In genomic region chr5:172594867-172595466, GRCh38 we compare ENCODE assay signal across 23 cellular contexts.
"Had no signal": no experiment of that assay in that cellular context is flagged by ENCODE, and none has a peak within 500 bp of the region (broad histone marks: within the 10 kb centered on the region; RNA-seq: fewer than 3 reads in every experiment).

No MANE protein-coding gene starts in this region.

- H3K4me1 ChIP-seq: adrenal gland, pancreas, upper lobe of left lung had no signal

- H3K4me3 Mint-ChIP-seq: activated CD4-positive, alpha-beta memory T cell treated with anti-CD3 and anti-CD28 coated beads for 36 hours; activated T-helper 1 cell treated with anti-CD3 and anti-CD28 coated beads, Interleukin-12 subunit alpha, Interleukin-12 subunit beta, Interleukin-2, Interleukin-4 antibody, amounts not matched to agents 30 ng/mL and 10 ng/mL and 1 ng/mL, durations not matched to agents 14 hours and 24 hours and 36 hours; dendritic cell treated with granulocyte-macrophage colony-stimulating factor and Interleukin-4, amounts not matched to agents 40 ng/mL and 50 ng/mL, for 4 days; neural crest cell; stimulated activated memory B cell treated with anti-CD40 and anti-IgM and Interleukin-4, amounts not matched to agents 10 μg/mL and 1 μg/mL and 100 μg/mL, for 72 hours; WTC11 had no signal

- H3K36me3 ChIP-seq: adrenal gland, pancreas, upper lobe of left lung had no signal

- H3K9me3 Mint-ChIP-seq: activated CD4-positive, alpha-beta memory T cell treated with anti-CD3 and anti-CD28 coated beads for 36 hours; activated T-helper 1 cell treated with anti-CD3 and anti-CD28 coated beads, Interleukin-12 subunit alpha, Interleukin-12 subunit beta, Interleukin-2, Interleukin-4 antibody, amounts not matched to agents 30 ng/mL and 10 ng/mL and 1 ng/mL, durations not matched to agents 14 hours and 24 hours and 36 hours; dendritic cell treated with granulocyte-macrophage colony-stimulating factor and Interleukin-4, amounts not matched to agents 40 ng/mL and 50 ng/mL, for 4 days; WTC11 had no signal

- H3K9me3 ChIP-seq: adrenal gland, pancreas, testis, upper lobe of left lung had no signal

- DNase-seq: activated CD4-positive, alpha-beta memory T cell treated with anti-CD3 and anti-CD28 coated beads for 36 hours; activated CD4-positive, alpha-beta T cell treated with anti-CD3 and anti-CD28 coated beads for 4 hours; activated gamma-delta T cell treated with Interleukin-2 at 50 U/mL for 16 hours; activated T-cell treated with anti-CD3 and anti-CD28 coated beads for 4 hours; adrenal gland; effector CD8-positive, alpha-beta T cell; foreskin fibroblast; hippocampal formation; left cardiac atrium; midbrain; pancreas; stimulated activated CD4-positive, alpha-beta T cell treated with anti-CD3 and anti-CD28 coated beads, Interleukin-4, amount 100 ng/mL, for 24 hours; testis; upper lobe of left lung had no signal

- H3K27me3 ChIP-seq: adrenal gland, pancreas, testis, upper lobe of left lung had no signal

- H3K27me3 Mint-ChIP-seq: activated CD4-positive, alpha-beta memory T cell treated with anti-CD3 and anti-CD28 coated beads for 36 hours had no signal

- H3K4me3 ChIP-seq: adrenal gland, lung, pancreas, smooth muscle cell, testis, upper lobe of left lung had no signal

- H3K36me3 Mint-ChIP-seq: activated CD4-positive, alpha-beta memory T cell treated with anti-CD3 and anti-CD28 coated beads for 36 hours; activated naive CD4-positive, alpha-beta T cell treated with anti-CD3 and anti-CD28 coated beads, Interleukin-2, amount 50 U/mL, for 72 hours; stimulated activated memory B cell treated with anti-CD40 and anti-IgM and Interleukin-4, amounts not matched to agents 10 μg/mL and 1 μg/mL and 100 μg/mL, for 72 hours; WTC11 had no signal

- ATAC-seq: activated naive CD4-positive, alpha-beta T cell treated with anti-CD3 and anti-CD28 coated beads, Interleukin-2, amount 50 U/mL, for 72 hours; left cardiac atrium; pancreas; sciatic nerve; stimulated activated memory B cell treated with anti-CD40 and anti-IgM and Interleukin-4, amounts not matched to agents 10 μg/mL and 1 μg/mL and 100 μg/mL, for 72 hours; WTC11 had no signal

- H3K4me1 Mint-ChIP-seq: stimulated activated memory B cell treated with anti-CD40 and anti-IgM and Interleukin-4, amounts not matched to agents 10 μg/mL and 1 μg/mL and 100 μg/mL, for 72 hours; WTC11 had no signal

- H3K27ac Mint-ChIP-seq: activated CD4-positive, alpha-beta memory T cell treated with anti-CD3 and anti-CD28 coated beads for 36 hours; activated T-helper 1 cell treated with anti-CD3 and anti-CD28 coated beads, Interleukin-12 subunit alpha, Interleukin-12 subunit beta, Interleukin-2, Interleukin-4 antibody, amounts not matched to agents 30 ng/mL and 10 ng/mL and 1 ng/mL, durations not matched to agents 14 hours and 24 hours and 36 hours; dendritic cell treated with granulocyte-macrophage colony-stimulating factor and Interleukin-4, amounts not matched to agents 40 ng/mL and 50 ng/mL, for 4 days; stimulated activated memory B cell treated with anti-CD40 and anti-IgM and Interleukin-4, amounts not matched to agents 10 μg/mL and 1 μg/mL and 100 μg/mL, for 72 hours; WTC11 had no signal

- H3K27ac ChIP-seq: adrenal gland, pancreas, testis, upper lobe of left lung had no signal

- H3K4me2 ChIP-seq: smooth muscle cell had no signal
